Comparison of ENCODE assay signal across 1 cellular context in genomic region chr1:222777463-222777862, GRCh38.
TF ChIP-seq lines count a peak whose summit lies in the region.

No MANE protein-coding gene starts in this region.

TF ChIP-seq in HepG2, 621 proteins besides CTCF, POLR2A, EP300 and RAD21 (continued from another document):
- no peak for TF ChIP-seq SOX13 (IDR thresholded peaks at IDR 0.05)
- TF ChIP-seq SOX13 (CRISPR knock-in tag; conservative IDR thresholded peaks at IDR 0.05 in 1 of 2, IDR thresholded peaks at IDR 0.05 in 1 of 2), result peak in 1 of 2 experiments; percentile 56; a peak in 2 of 4 replicates
- TF ChIP-seq KAT8 (CRISPR knock-in tag; IDR thresholded peaks at IDR 0.05), result no peak
- TF ChIP-seq GTF2F1 (IDR thresholded peaks at IDR 0.05; ENCODE audit: low read length), result no peak
- TF ChIP-seq SOX5 (CRISPR knock-in tag; IDR thresholded peaks at IDR 0.05; ENCODE audit: borderline replicate concordance), result peak; percentile 16; the same call in 1 of the 2 replicates
- peak; percentile 49; the same call in 1 of the 2 replicates for TF ChIP-seq CEBPB (IDR thresholded peaks at IDR 0.05; ENCODE audit: borderline replicate concordance, low read depth, low read length)
